8 cellular contexts compared by ENCODE assay signal in genomic region chr20:32583581-32584045, GRCh38. TPM values are rescaled to one million over a fixed set of nuclear protein-coding genes. Genes with fewer than 3 reads are reported as not detected.
DNase-seq lines count a peak whose midpoint lies in the region; ATAC-seq and TF ChIP-seq lines count a peak whose summit lies in the region.

No MANE protein-coding gene starts in this region.

- H4K20me1 ChIP-seq in Karpas-422 (ENCODE audit: insufficient read depth, low read depth, low read length): no peaks in the 10 kb centered on the region

- WGBS in mesodermal cell (ENCODE audit: insufficient coverage in 2 of 2), 2 experiments: 0 to 5% methylated on average over 8 to 9 of the region's 49 CpGs

- H3K4me1 ChIP-seq in HUES48 (ENCODE audit: control insufficient read depth, insufficient read depth, low read length) (peaks cover 17% of the 10 kb centered on the region; the same call in 1 of the 2 replicates), mesodermal cell (ENCODE audit: control insufficient read depth, insufficient read depth, low read length, poor library complexity, severe bottlenecking) (peaks cover 19% of the 10 kb centered on the region), Karpas-422 (ENCODE audit: low read length) (peaks cover 20% of the 10 kb centered on the region)

- CTCF ChIA-PET in AG04450 (lab: Charles Lee): interaction anchor here (0.6 kb wide), 1 partner anchor 176 kb away, joined by 3 read pairs; no protein-coding TSS in a partner anchor
- CTCF ChIA-PET in MCF 10A (lab: Yijun Ruan, JAX): no interaction called here

- H3K27ac ChIP-seq in AG04450 (ENCODE audit: low read depth, low read length): no peak overlapping the region
- H3K27ac ChIP-seq in HUES48 (ENCODE audit: low read depth, low read length): no peak overlapping the region
- H3K27ac ChIP-seq in mesodermal cell (ENCODE audit: low read depth, low read length, severe bottlenecking): no peak overlapping the region
- H3K27ac ChIP-seq in Karpas-422 (ENCODE audit: low read length): no peak overlapping the region

- no TSS peak for BruUV-seq in MCF 10A (replicated peaks; lab: Mats Ljungman, UMichigan)

- H3K27me3 ChIP-seq in AG04450 (ENCODE audit: control insufficient read depth, insufficient read depth, low read length): peaks cover 19% of the 10 kb centered on the region
- peaks cover 51% of the 10 kb centered on the region for H3K27me3 ChIP-seq in HUES48 (ENCODE audit: control insufficient read depth, insufficient read depth, low read length)
- 0 out of 2 replicates have a peak, but pooled peaks cover 2% of the 10 kb centered on the region for H3K27me3 ChIP-seq in Karpas-422 (ENCODE audit: low read length)

- POLR2A ChIA-PET in AG04450 (lab: Yijun Ruan, JAX): no interaction called here
- POLR2A ChIA-PET in MCF 10A (lab: Yijun Ruan, JAX): no interaction called here

- H3K79me2 ChIP-seq in Karpas-422 (ENCODE audit: low read length): no peaks in the 10 kb centered on the region

- ATAC-seq in HG03159 (IDR thresholded peaks at IDR 0.05; ENCODE audit: unreplicated experiment) (no peak), HG03571 (IDR thresholded peaks at IDR 0.05; ENCODE audit: unreplicated experiment) (no peak)

- peaks cover 27% of the 10 kb centered on the region for H3K27me3 Mint-ChIP-seq in MCF 10A (ENCODE audit: insufficient read depth, unreplicated experiment)

- no peak overlapping the region for H2AFZ ChIP-seq in Karpas-422 (ENCODE audit: low read length)

- no peaks in the 10 kb centered on the region for H3K36me3 Mint-ChIP-seq in MCF 10A (ENCODE audit: insufficient read depth, unreplicated experiment)

- H3K9me2 ChIP-seq in Karpas-422 (replicated peaks; ENCODE audit: insufficient read depth, low read length): no peaks in the 10 kb centered on the region

- no peak overlapping the region for H3K4me2 ChIP-seq in Karpas-422 (ENCODE audit: low read depth, low read length, poor library complexity, severe bottlenecking)

- H3K9ac ChIP-seq in HUES48 (ENCODE audit: low read depth, low read length) (no peak overlapping the region), Karpas-422 (ENCODE audit: low read length) (no peak overlapping the region)

- TF ChIP-seq CTCF in AG04450 (IDR thresholded peaks at IDR 0.05; ENCODE audit: low read depth, low read length) (no peak), MCF 10A (IDR thresholded peaks at IDR 0.05; ENCODE audit: unreplicated experiment) (no peak)

- DNase-seq in AG04450 (ENCODE audit: low read depth, low spot score) (no peak), MCF 10A (ENCODE audit: unreplicated experiment) (no peak), Karpas-422 (no peak)
- DNase-seq in effector CD8-positive, alpha-beta T cell (lab: John Stamatoyannopoulos, UW): no peak

- H3K4me3 Mint-ChIP-seq in MCF 10A (ENCODE audit: unreplicated experiment): peak overlapping the region; percentile 64

- peaks cover 5% of the 10 kb centered on the region for H3K4me1 Mint-ChIP-seq in MCF 10A (ENCODE audit: insufficient read depth, unreplicated experiment)

- H3K9me3 ChIP-seq in AG04450 (ENCODE audit: control insufficient read depth, insufficient read depth, low read length) (no peaks in the 10 kb centered on the region; the same call in 1 of the 2 replicates), HUES48 (ENCODE audit: control insufficient read depth, insufficient read depth, low read length) (no peaks in the 10 kb centered on the region), mesodermal cell (ENCODE audit: control insufficient read depth, low read length) (no peaks in the 10 kb centered on the region), Karpas-422 (ENCODE audit: low read length) (no peaks in the 10 kb centered on the region)

- H3K27ac Mint-ChIP-seq in MCF 10A (ENCODE audit: low read depth, unreplicated experiment): no peak overlapping the region

- H3K36me3 ChIP-seq in HUES48 (ENCODE audit: control insufficient read depth, insufficient read depth, low read length): no peaks in the 10 kb centered on the region
- H3K36me3 ChIP-seq in mesodermal cell (ENCODE audit: control insufficient read depth, insufficient read depth, low read length): no peaks in the 10 kb centered on the region
- H3K36me3 ChIP-seq in Karpas-422 (ENCODE audit: insufficient read depth, low read length): no peaks in the 10 kb centered on the region

- intact Hi-C loops in MCF 10A (cut with micrococcal nuclease): no loop called here

- H3K4me3 ChIP-seq in AG04450 (ENCODE audit: low read depth, low read length): peak overlapping the region; percentile 64
- peak overlapping the region; percentile 35; the same call in 1 of the 2 replicates for H3K4me3 ChIP-seq in HUES48 (ENCODE audit: low read depth, low read length)
- H3K4me3 ChIP-seq in mesodermal cell (ENCODE audit: extremely low read depth, insufficient read depth, low read length, poor library complexity, severe bottlenecking): peak overlapping the region; percentile 58
- H3K4me3 ChIP-seq in Karpas-422 (ENCODE audit: low read length): no peak overlapping the region

- no peaks in the 10 kb centered on the region for H3K9me3 Mint-ChIP-seq in MCF 10A (ENCODE audit: unreplicated experiment)

RNA-seq across cellular contexts. Expression of gene NOL4L, which starts 1.5 kb away (rescaled TPM):
- polyA plus RNA-seq in AG04450 (2011; rRNA removed): 6.7 and 8.3 TPM in 2 replicates
- 10.5 and 13.8 TPM in 2 replicates for polyA minus RNA-seq in AG04450 (2011; rRNA and poly(A)+ RNA removed)
- 3.3 and 4.6 TPM in 2 replicates for total RNA-seq in MCF 10A (2022)
- 74.9 TPM for polyA plus RNA-seq in mesodermal cell (2013, experiment 1 of 2)
- 55.6 TPM for polyA plus RNA-seq in mesodermal cell (2013, experiment 2 of 2)
- 0.25 and 1.5 TPM in 2 replicates for total RNA-seq in Karpas-422 (2014; rRNA removed; shearing (Covaris generic); ENCODE audit: low replicate concordance)
